21 cellular contexts compared by ENCODE assay signal in the genomic region with DNA sequence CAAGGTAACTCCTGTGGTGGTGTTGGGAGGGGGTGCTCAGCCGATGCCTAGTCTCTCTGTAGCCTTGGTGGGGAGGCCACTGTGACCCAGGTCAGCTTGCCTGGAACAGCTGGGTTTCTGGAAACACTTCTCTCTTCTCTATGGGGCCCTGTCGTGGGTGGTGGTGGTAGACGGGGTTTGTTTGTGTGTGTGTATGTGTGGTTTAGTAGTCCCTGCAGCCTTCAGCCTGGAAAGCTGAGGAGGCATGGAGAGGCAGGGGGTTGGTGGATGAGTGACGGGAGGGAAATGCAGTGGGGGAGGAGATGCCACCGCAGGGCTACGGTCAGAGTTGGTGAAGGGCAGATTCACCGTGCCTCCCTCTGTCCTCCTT.
"Had no signal": no experiment of that assay in that cellular context is flagged by ENCODE, and none has a peak within 500 bp of the region (broad histone marks: within the 10 kb centered on the region; RNA-seq: fewer than 3 reads in every experiment).

No MANE protein-coding gene starts in this region.

- H3K9me3 ChIP-seq: esophagus squamous epithelium, gastroesophageal sphincter, left lung, neutrophil, ovary, tibial artery, upper lobe of left lung had no signal

- ATAC-seq: gastroesophageal sphincter; left lung; natural killer cell treated with Interleukin-12 subunit alpha and Interleukin-12 subunit beta and Interleukin-15 and Interleukin-18, amount 100 ng/mL, for 72 hours; stimulated activated memory B cell treated with anti-CD40 and anti-IgM and Interleukin-4, amounts not matched to agents 10 μg/mL and 1 μg/mL and 100 μg/mL, for 72 hours had no signal

- DNase-seq: esophagus squamous epithelium; foreskin fibroblast; glutamatergic neuron; islet precursor cell; left lung; mesenchymal stem cell; midbrain; stimulated activated CD4-positive, alpha-beta T cell treated with anti-CD3 and anti-CD28 coated beads, Interleukin-15, amount 100 ng/mL, for 24 hours; stimulated activated CD4-positive, alpha-beta T cell treated with anti-CD3 and anti-CD28 coated beads, Interleukin-1b, Interleukin-23, amount 100 ng/mL, for 48 hours; stimulated activated CD4-positive, alpha-beta T cell treated with anti-CD3 and anti-CD28 coated beads, Interleukin-4, amount 100 ng/mL, for 24 hours; upper lobe of left lung had no signal

- H3K4me3 Mint-ChIP-seq: dendritic cell treated with granulocyte-macrophage colony-stimulating factor and Interleukin-4, amounts not matched to agents 40 ng/mL and 50 ng/mL, for 4 days; natural killer cell treated with Interleukin-12 subunit alpha and Interleukin-12 subunit beta and Interleukin-15 and Interleukin-18, amount 100 ng/mL, for 72 hours; stimulated activated memory B cell treated with anti-CD40 and anti-IgM and Interleukin-4, amounts not matched to agents 10 μg/mL and 1 μg/mL and 100 μg/mL, for 72 hours; stimulated activated naive CD8-positive, alpha-beta T cell treated with anti-CD3 and anti-CD28 coated beads, Interleukin-15, Interleukin-2, amounts not matched to agents 100 ng/mL and 50 ng/mL, for 24 hours had no signal

- H3K36me3 Mint-ChIP-seq: natural killer cell treated with Interleukin-12 subunit alpha and Interleukin-12 subunit beta and Interleukin-15 and Interleukin-18, amount 100 ng/mL, for 72 hours; stimulated activated memory B cell treated with anti-CD40 and anti-IgM and Interleukin-4, amounts not matched to agents 10 μg/mL and 1 μg/mL and 100 μg/mL, for 72 hours had no signal

- H3K4me1 ChIP-seq: esophagus squamous epithelium, gastroesophageal sphincter, tibial artery had no signal

- H3K27me3 ChIP-seq: left lung, ovary, upper lobe of left lung had no signal

- H3K27ac Mint-ChIP-seq: dendritic cell treated with granulocyte-macrophage colony-stimulating factor and Interleukin-4, amounts not matched to agents 40 ng/mL and 50 ng/mL, for 4 days; natural killer cell treated with Interleukin-12 subunit alpha and Interleukin-12 subunit beta and Interleukin-15 and Interleukin-18, amount 100 ng/mL, for 72 hours; progenitor cell of endocrine pancreas; stimulated activated memory B cell treated with anti-CD40 and anti-IgM and Interleukin-4, amounts not matched to agents 10 μg/mL and 1 μg/mL and 100 μg/mL, for 72 hours; stimulated activated naive CD8-positive, alpha-beta T cell treated with anti-CD3 and anti-CD28 coated beads, Interleukin-15, Interleukin-2, amounts not matched to agents 100 ng/mL and 50 ng/mL, for 24 hours had no signal

- H3K4me3 ChIP-seq: esophagus squamous epithelium, gastroesophageal sphincter, left lung, lung, ovary, tibial artery, upper lobe of left lung had no signal

- H3K36me3 ChIP-seq: esophagus squamous epithelium, gastroesophageal sphincter, left lung, neutrophil, ovary, tibial artery, upper lobe of left lung had no signal

- H3K27ac ChIP-seq: esophagus squamous epithelium, gastroesophageal sphincter, left lung, neutrophil, ovary, tibial artery had no signal

- H3K9me3 Mint-ChIP-seq: dendritic cell treated with granulocyte-macrophage colony-stimulating factor and Interleukin-4, amounts not matched to agents 40 ng/mL and 50 ng/mL, for 4 days; natural killer cell treated with Interleukin-12 subunit alpha and Interleukin-12 subunit beta and Interleukin-15 and Interleukin-18, amount 100 ng/mL, for 72 hours; stimulated activated memory B cell treated with anti-CD40 and anti-IgM and Interleukin-4, amounts not matched to agents 10 μg/mL and 1 μg/mL and 100 μg/mL, for 72 hours; stimulated activated naive CD8-positive, alpha-beta T cell treated with anti-CD3 and anti-CD28 coated beads, Interleukin-15, Interleukin-2, amounts not matched to agents 100 ng/mL and 50 ng/mL, for 24 hours had no signal
